18 cellular contexts compared by ENCODE assay signal in the genomic region with DNA sequence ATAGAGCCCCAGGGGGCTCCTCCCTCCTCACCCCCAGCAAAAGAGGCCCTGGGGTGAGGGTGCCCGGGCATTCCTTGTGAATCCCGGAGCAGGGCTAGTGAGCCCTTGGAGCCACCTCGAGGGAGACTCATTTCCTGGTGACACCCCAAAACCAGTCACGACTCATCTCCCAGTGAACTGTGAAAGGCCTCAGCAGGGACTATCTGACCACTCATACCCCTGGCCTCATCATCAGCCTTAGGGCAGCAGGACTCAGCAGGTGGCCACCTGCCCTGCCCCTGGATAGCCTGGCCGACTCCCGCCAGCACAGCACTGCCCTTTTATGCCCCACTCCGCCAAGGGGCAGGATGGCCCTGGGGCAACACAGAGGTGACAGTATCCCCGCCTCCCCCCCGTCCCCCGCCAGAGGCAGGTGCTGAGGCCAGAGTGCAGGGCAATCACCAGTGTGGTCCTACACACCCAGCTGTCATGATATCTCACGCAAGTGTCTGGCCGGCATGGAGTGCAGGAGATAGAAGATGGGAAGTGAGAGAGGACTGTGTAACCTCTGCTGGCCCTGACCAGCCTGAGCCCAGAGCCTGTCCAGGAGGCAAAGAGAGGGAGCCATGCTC. TPM values are rescaled to one million over a fixed set of nuclear protein-coding genes. Genes with fewer than 3 reads are reported as not detected.
DNase-seq lines count a peak whose midpoint lies in the region; ATAC-seq and TF ChIP-seq lines count a peak whose summit lies in the region.
"Had no signal": no experiment of that assay in that cellular context is flagged by ENCODE, and none has a peak within 500 bp of the region (broad histone marks: within the 10 kb centered on the region; RNA-seq: fewer than 3 reads in every experiment).

No MANE protein-coding gene starts in this region.

- H3K27ac ChIP-seq in mammary epithelial cell (ENCODE audit: insufficient read depth, low read depth, low read length): no peak overlapping the region
- H3K27ac ChIP-seq in neuronal stem cell (replicated peaks; ENCODE audit: low read length): no peak overlapping the region
- no peak overlapping the region for H3K27ac ChIP-seq in naive thymus-derived CD4-positive, alpha-beta T cell (ENCODE audit: low read depth, low read length)
- H3K27ac ChIP-seq: C4-2B had no signal

- H3K4ac ChIP-seq in neuronal stem cell (ENCODE audit: low read length): no peak overlapping the region

- no peaks in the 10 kb centered on the region for H3K27me3 Mint-ChIP-seq in naive thymus-derived CD4-positive, alpha-beta T cell

- H3K36me3 ChIP-seq in mammary epithelial cell (ENCODE audit: insufficient read depth, low read length) (peaks cover 9% of the 10 kb centered on the region), neuronal stem cell (replicated peaks in 1 of 2; ENCODE audit: control insufficient read depth in 2 of 2, insufficient read depth in 2 of 2, low read length in 2 of 2) (no peaks in the 10 kb centered on the region)
- H3K36me3 ChIP-seq in naive thymus-derived CD4-positive, alpha-beta T cell (ENCODE audit: control insufficient read depth in 2 of 3, insufficient read depth in 3 of 3, low read length in 3 of 3): no peaks in the 10 kb centered on the region
- H3K36me3 ChIP-seq: breast epithelium had no signal

- no peaks in the 10 kb centered on the region for H3K9me3 Mint-ChIP-seq in naive thymus-derived CD4-positive, alpha-beta T cell

- H3K14ac ChIP-seq in neuronal stem cell (ENCODE audit: low read length): peak overlapping the region; percentile 72

- dilution Hi-C loops in mammary epithelial cell (cut with HindIII; ENCODE audit: low sequenced_read_pairs): no loop called here

- H3K4me3 Mint-ChIP-seq in naive thymus-derived CD4-positive, alpha-beta T cell: no peak overlapping the region

- H3K9me3 ChIP-seq in mammary epithelial cell (replicated peaks; ENCODE audit: insufficient read depth, low read length): no peaks in the 10 kb centered on the region
- no peaks in the 10 kb centered on the region for H3K9me3 ChIP-seq in neuronal stem cell (replicated peaks in 1 of 2; ENCODE audit: control insufficient read depth in 2 of 2, insufficient read depth in 1 of 2, low read depth in 1 of 2, low read length in 2 of 2)
- no peaks in the 10 kb centered on the region for H3K9me3 ChIP-seq in naive thymus-derived CD4-positive, alpha-beta T cell (ENCODE audit: control insufficient read depth in 2 of 3, low read length in 3 of 3)
- H3K9me3 ChIP-seq: breast epithelium had no signal

- no TSS peak for BruUV-seq in mammary epithelial cell (replicated peaks; lab: Mats Ljungman, UMichigan)

- H2BK120ac ChIP-seq in neuronal stem cell (ENCODE audit: low read depth, low read length): no peak overlapping the region

- H2AFZ ChIP-seq in mammary epithelial cell (ENCODE audit: low read depth, low read length) (no peak overlapping the region), neuronal stem cell (ENCODE audit: low read length) (no peak overlapping the region)

- CTCF ChIA-PET in mammary epithelial cell (lab: Charles Lee; ENCODE audit: low non-redundant PET): interaction anchor here (0.6 kb wide), 1 partner anchor 233 kb away, joined by 4 read pairs; no protein-coding TSS in a partner anchor
- CTCF ChIA-PET in naive thymus-derived CD4-positive, alpha-beta T cell (lab: Charles Lee): interaction anchor here (0.6 kb wide), 1 partner anchor 25 kb away, joined by 4 read pairs; no protein-coding TSS in a partner anchor

- POLR2A ChIA-PET in naive thymus-derived CD4-positive, alpha-beta T cell (lab: Charles Lee): interaction anchor here (0.8 to 1.2 kb wide), 3 partner anchors 11 to 19 kb away, joined by 3 to 6 read pairs (median 4); no protein-coding TSS in a partner anchor

- peak overlapping the region in 1 of 9 donors; percentile 41 for H3K27ac Mint-ChIP-seq in naive thymus-derived CD4-positive, alpha-beta T cell

- no peak for ATAC-seq in HG02588 (IDR thresholded peaks at IDR 0.05; ENCODE audit: unreplicated experiment)
- no peak for ATAC-seq in naive thymus-derived CD4-positive, alpha-beta T cell
- ATAC-seq in GM21390 (IDR thresholded peaks at IDR 0.05; ENCODE audit: unreplicated experiment): no peak
- ATAC-seq: left colon; stimulated activated naive CD8-positive, alpha-beta T cell treated with anti-CD3 and anti-CD28 coated beads, Interleukin-15, Interleukin-2, amounts not matched to agents 100 U/mL and 50 U/mL, for 24 hours had no signal

- H3K79me1 ChIP-seq in neuronal stem cell (ENCODE audit: low read depth, low read length): peaks cover 1% of the 10 kb centered on the region

- H3K36me3 Mint-ChIP-seq in naive thymus-derived CD4-positive, alpha-beta T cell: no peaks in the 10 kb centered on the region

- peak overlapping the region; percentile 74 for H4K8ac ChIP-seq in neuronal stem cell (ENCODE audit: low read depth, low read length)

- H3K23ac ChIP-seq in neuronal stem cell (ENCODE audit: low read depth, low read length, poor library complexity): peak overlapping the region; percentile 70

- TF ChIP-seq CTCF in mammary epithelial cell (conservative IDR thresholded peaks at IDR 0.05 in 1 of 2, IDR thresholded peaks at IDR 0.05 in 1 of 2; ENCODE audit: extremely low read depth in 1 of 2, insufficient read depth in 1 of 2, low read depth in 1 of 2, low read length in 2 of 2): no peak

- peak overlapping the region; percentile 97 for H2AK5ac ChIP-seq in neuronal stem cell (ENCODE audit: low read depth, low read length)

- H3K4me2 ChIP-seq in mammary epithelial cell (ENCODE audit: insufficient read depth, low read depth, low read length) (no peak overlapping the region), neuronal stem cell (ENCODE audit: insufficient read depth, low read length, poor library complexity, severe bottlenecking) (no peak overlapping the region)

- peaks cover 60% of the 10 kb centered on the region for H3K4me1 ChIP-seq in mammary epithelial cell (ENCODE audit: insufficient read depth, low read length)
- H3K4me1 ChIP-seq in neuronal stem cell (ENCODE audit: control insufficient read depth in 2 of 2, insufficient read depth in 1 of 2, low read depth in 1 of 2, low read length in 2 of 2): peaks cover 27 to 30% of the 10 kb centered on the region in 2 donors
- peaks cover 0 to 11% of the 10 kb centered on the region in 2 donors for H3K4me1 ChIP-seq in naive thymus-derived CD4-positive, alpha-beta T cell (ENCODE audit: control insufficient read depth in 2 of 2, insufficient read depth in 2 of 2, low read length in 2 of 2)

- in situ Hi-C loops in mammary epithelial cell (cut with MboI; ENCODE audit: low sequenced_read_pairs in 2 of 2): no loop called here

- H2BK12ac ChIP-seq in neuronal stem cell (ENCODE audit: low read length): peak overlapping the region; percentile 75

- peak overlapping the region; percentile 49 for H2BK15ac ChIP-seq in neuronal stem cell (ENCODE audit: low read length)

- no peaks in the 10 kb centered on the region for H4K20me1 ChIP-seq in mammary epithelial cell (ENCODE audit: insufficient read depth, low read length)

- intact Hi-C loops in mammary epithelial cell (cut with micrococcal nuclease): loop anchor here (2.0 kb wide), 2 partner anchors 251 to 561 kb away; no protein-coding TSS in a partner anchor
- intact Hi-C loops in naive thymus-derived CD4-positive, alpha-beta T cell (cut with micrococcal nuclease): no loop called here

- H3K4me3 ChIP-seq in mammary epithelial cell (replicated peaks in 1 of 3; ENCODE audit: insufficient read depth in 1 of 3, low read depth in 2 of 3, low read length in 3 of 3) (no peak overlapping the region), neuronal stem cell (ENCODE audit: low read length in 2 of 2) (no peak overlapping the region)
- H3K4me3 ChIP-seq in naive thymus-derived CD4-positive, alpha-beta T cell (ENCODE audit: low read length): no peak overlapping the region
- H3K4me3 ChIP-seq: breast epithelium had no signal

- H3K27me3 ChIP-seq in mammary epithelial cell (ENCODE audit: insufficient read depth, low read length): no peaks in the 10 kb centered on the region
- no peaks in the 10 kb centered on the region for H3K27me3 ChIP-seq in neuronal stem cell (ENCODE audit: control insufficient read depth in 3 of 3, insufficient read depth in 3 of 3, low read depth in 1 of 3, low read length in 3 of 3)
- H3K27me3 ChIP-seq in naive thymus-derived CD4-positive, alpha-beta T cell (ENCODE audit: control insufficient read depth in 2 of 2, insufficient read depth in 2 of 2, low read length in 2 of 2): no peaks in the 10 kb centered on the region
- H3K27me3 ChIP-seq: breast epithelium had no signal

- no peak overlapping the region for H3K18ac ChIP-seq in neuronal stem cell (ENCODE audit: low read length)

- H4K91ac ChIP-seq in neuronal stem cell (ENCODE audit: low read depth, low read length, poor library complexity): peak overlapping the region; percentile 78

- H3K9ac ChIP-seq in mammary epithelial cell (ENCODE audit: insufficient read depth, low read length) (no peak overlapping the region), neuronal stem cell (ENCODE audit: low read depth, low read length, poor library complexity) (no peak overlapping the region)

- 54% methylated on average over 10 of the region's 12 CpGs for WGBS in mammary epithelial cell (ENCODE audit: low coverage, missing lambda C conversion rate)
- WGBS in neuronal stem cell (ENCODE audit: extremely low coverage in 2 of 2, insufficient read length in 2 of 2, insufficient replicate concordance in 1 of 2), 2 donors: no CpG with 5 or more reads among the region's 12 CpGs

- H3K4me1 Mint-ChIP-seq in naive thymus-derived CD4-positive, alpha-beta T cell: peaks cover 9 to 16% (median 15%) of the 10 kb centered on the region in 7 donors

- H3K79me2 ChIP-seq in mammary epithelial cell (ENCODE audit: insufficient read depth, low read length): peaks cover 45% of the 10 kb centered on the region

- H2BK5ac ChIP-seq in neuronal stem cell (ENCODE audit: low read length): no peak overlapping the region

- peak; percentile 57 for DNase-seq in EL
- peak; percentile 42 for DNase-seq in HK-2 (ENCODE audit: unreplicated experiment)
- DNase-seq in mammary epithelial cell: peak; percentile 65
- no peak for DNase-seq in neuronal stem cell (ENCODE audit: low spot score)
- no peak for DNase-seq in naive thymus-derived CD4-positive, alpha-beta T cell
- DNase-seq in NCI-H526 (lab: John Stamatoyannopoulos, UW): no peak
- DNase-seq: activated naive CD4-positive, alpha-beta T cell; GOT3; MV-4-11; NCI-H446; RPMI8226; stimulated activated naive CD8-positive, alpha-beta T cell treated with anti-CD3 and anti-CD28 coated beads, Interleukin-15, Interleukin-2, amounts not matched to agents 100 U/mL and 50 U/mL, for 24 hours had no signal

RNA-seq across cellular contexts. Expression of gene SNCG, which starts 3.2 kb away (rescaled TPM):
- 10 to 100 TPM; 25.7 to 54.0 TPM for total RNA-seq in mammary epithelial cell
- 101 TPM for polyA plus RNA-seq in mammary epithelial cell
- polyA minus RNA-seq in mammary epithelial cell: 31.4 TPM
- polyA plus RNA-seq in neuronal stem cell (2013, experiment 1 of 2): 0.21 TPM
- 0.29 TPM for polyA plus RNA-seq in neuronal stem cell (2013, experiment 2 of 2)
- under 1 TPM in 1 of 5 experiments, not detected in 4; 0.45 TPM for total RNA-seq in naive thymus-derived CD4-positive, alpha-beta T cell
- polyA plus RNA-seq in naive thymus-derived CD4-positive, alpha-beta T cell: not detected
- total RNA-seq: T-helper 2 cell treated with Interferon-gamma antibody and Interleukin-4, amounts not matched to agents 100 ng/mL and 5 ng/mL, for 36 hours had no signal

RNA-seq across cellular contexts. Expression of gene MMRN2, which starts 4.2 kb away (rescaled TPM):
- 10 to 100 TPM in 1 of 2 donors, 1 to 10 TPM in 1; 8.5 to 13.7 TPM for total RNA-seq in mammary epithelial cell
- 11.6 TPM for polyA plus RNA-seq in mammary epithelial cell
- 5.4 TPM for polyA minus RNA-seq in mammary epithelial cell
- 0.52 TPM for polyA plus RNA-seq in neuronal stem cell (2013, experiment 1 of 2)
- 0.40 TPM for polyA plus RNA-seq in neuronal stem cell (2013, experiment 2 of 2)
- total RNA-seq in naive thymus-derived CD4-positive, alpha-beta T cell: under 1 TPM in 2 of 5 experiments, not detected in 3; 0.50 to 0.86 TPM
- under 1 TPM; 0.18 to 0.34 TPM for polyA plus RNA-seq in naive thymus-derived CD4-positive, alpha-beta T cell
- total RNA-seq: T-helper 2 cell treated with Interferon-gamma antibody and Interleukin-4, amounts not matched to agents 100 ng/mL and 5 ng/mL, for 36 hours had no signal

RNA-seq across cellular contexts. Expression of gene ADIRF, which starts 6.7 kb away (rescaled TPM):
- total RNA-seq in mammary epithelial cell: 100 to 1,000 TPM in 1 of 2 donors, 10 to 100 TPM in 1; 57.0 to 247 TPM
- 517 TPM for polyA plus RNA-seq in mammary epithelial cell
- polyA minus RNA-seq in mammary epithelial cell: 39.5 TPM
- polyA plus RNA-seq in neuronal stem cell (2013, experiment 1 of 2): 0.18 TPM
- polyA plus RNA-seq in neuronal stem cell (2013, experiment 2 of 2): 0.29 TPM
- total RNA-seq in naive thymus-derived CD4-positive, alpha-beta T cell: under 1 TPM in 1 of 5 experiments, not detected in 4; 0.56 TPM
- under 1 TPM in 1 of 2 donors, not detected in 1; 0.64 TPM for polyA plus RNA-seq in naive thymus-derived CD4-positive, alpha-beta T cell
- total RNA-seq: T-helper 2 cell treated with Interferon-gamma antibody and Interleukin-4, amounts not matched to agents 100 ng/mL and 5 ng/mL, for 36 hours had no signal

RNA-seq across cellular contexts. Expression of gene FAM25A, which starts 58.5 kb away (rescaled TPM):
- 1 to 10 TPM in 1 of 2 donors, not detected in 1; 4.1 TPM for total RNA-seq in mammary epithelial cell
- 5.8 TPM for polyA plus RNA-seq in mammary epithelial cell
- polyA minus RNA-seq in mammary epithelial cell: not detected
- polyA plus RNA-seq in neuronal stem cell (2013, experiment 1 of 2): not detected
- polyA plus RNA-seq in neuronal stem cell (2013, experiment 2 of 2): not detected
- not detected for total RNA-seq in naive thymus-derived CD4-positive, alpha-beta T cell
- not detected for polyA plus RNA-seq in naive thymus-derived CD4-positive, alpha-beta T cell
- total RNA-seq: breast epithelium; left colon; T-helper 2 cell treated with Interferon-gamma antibody and Interleukin-4, amounts not matched to agents 100 ng/mL and 5 ng/mL, for 36 hours had no signal

Comparison
In these comparisons a context has a peak if more than half of its experiments do, and no peak if none do; other contexts are left out.
1. DNase-seq: peak in EL (single experiment), HK-2 (single experiment) and mammary epithelial cell (single experiment); none in neuronal stem cell (single experiment), naive thymus-derived CD4-positive, alpha-beta T cell (0 of 9) and NCI-H526 (0 of 2).
2. RNA of gene SNCG, which starts 3.2 kb away (total RNA-seq): 25.7 to 54.0 TPM in mammary epithelial cell; 0.45 TPM in naive thymus-derived CD4-positive, alpha-beta T cell; every median in the first group is over 10 times any median in the second.
3. RNA of gene MMRN2, which starts 4.2 kb away (total RNA-seq): 8.5 to 13.7 TPM in mammary epithelial cell; 0.50 to 0.86 TPM in naive thymus-derived CD4-positive, alpha-beta T cell; every median in the first group is over 4 times any median in the second.
4. RNA of gene ADIRF, which starts 6.7 kb away (total RNA-seq): 57.0 to 247 TPM in mammary epithelial cell; 0.56 TPM in naive thymus-derived CD4-positive, alpha-beta T cell; every median in the first group is over 10 times any median in the second.